In the genomic region with DNA sequence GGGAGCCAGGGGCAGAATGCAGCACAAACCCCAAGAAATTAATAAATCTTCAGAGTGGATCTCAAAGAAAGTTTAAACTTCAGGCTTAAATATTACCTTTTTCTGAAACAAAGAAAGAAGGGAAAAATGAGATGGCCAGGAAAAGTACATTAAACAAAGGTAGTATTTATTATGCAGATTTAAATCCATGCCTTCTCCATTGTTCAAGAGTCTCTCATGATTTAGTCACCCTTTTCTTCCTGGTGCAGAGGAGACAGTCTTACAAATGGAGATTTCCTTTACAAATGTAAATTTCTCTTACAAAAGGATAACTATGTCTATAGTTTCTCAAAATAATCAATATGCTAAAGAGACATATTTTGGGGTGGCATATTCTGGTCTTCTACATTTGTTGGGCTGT, we compare ENCODE assay signal across 2 cellular contexts.
TF ChIP-seq lines count a peak whose summit lies in the region.

No MANE protein-coding gene starts in this region.

TF ChIP-seq in SK-N-SH, 30 proteins besides CTCF, POLR2A, EP300 and RAD21 (continued from another document):
- TF ChIP-seq, protein P1, sequence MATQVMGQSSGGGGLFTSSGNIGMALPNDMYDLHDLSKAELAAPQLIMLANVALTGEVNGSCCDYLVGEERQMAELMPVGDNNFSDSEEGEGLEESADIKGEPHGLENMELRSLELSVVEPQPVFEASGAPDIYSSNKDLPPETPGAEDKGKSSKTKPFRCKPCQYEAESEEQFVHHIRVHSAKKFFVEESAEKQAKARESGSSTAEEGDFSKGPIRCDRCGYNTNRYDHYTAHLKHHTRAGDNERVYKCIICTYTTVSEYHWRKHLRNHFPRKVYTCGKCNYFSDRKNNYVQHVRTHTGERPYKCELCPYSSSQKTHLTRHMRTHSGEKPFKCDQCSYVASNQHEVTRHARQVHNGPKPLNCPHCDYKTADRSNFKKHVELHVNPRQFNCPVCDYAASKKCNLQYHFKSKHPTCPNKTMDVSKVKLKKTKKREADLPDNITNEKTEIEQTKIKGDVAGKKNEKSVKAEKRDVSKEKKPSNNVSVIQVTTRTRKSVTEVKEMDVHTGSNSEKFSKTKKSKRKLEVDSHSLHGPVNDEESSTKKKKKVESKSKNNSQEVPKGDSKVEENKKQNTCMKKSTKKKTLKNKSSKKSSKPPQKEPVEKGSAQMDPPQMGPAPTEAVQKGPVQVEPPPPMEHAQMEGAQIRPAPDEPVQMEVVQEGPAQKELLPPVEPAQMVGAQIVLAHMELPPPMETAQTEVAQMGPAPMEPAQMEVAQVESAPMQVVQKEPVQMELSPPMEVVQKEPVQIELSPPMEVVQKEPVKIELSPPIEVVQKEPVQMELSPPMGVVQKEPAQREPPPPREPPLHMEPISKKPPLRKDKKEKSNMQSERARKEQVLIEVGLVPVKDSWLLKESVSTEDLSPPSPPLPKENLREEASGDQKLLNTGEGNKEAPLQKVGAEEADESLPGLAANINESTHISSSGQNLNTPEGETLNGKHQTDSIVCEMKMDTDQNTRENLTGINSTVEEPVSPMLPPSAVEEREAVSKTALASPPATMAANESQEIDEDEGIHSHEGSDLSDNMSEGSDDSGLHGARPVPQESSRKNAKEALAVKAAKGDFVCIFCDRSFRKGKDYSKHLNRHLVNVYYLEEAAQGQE (IDR thresholded peaks at IDR 0.05; ENCODE audit: low read depth, low read length), result no peak
- no peak for TF ChIP-seq RXRA (IDR thresholded peaks at IDR 0.05; ENCODE audit: borderline replicate concordance, low read depth)

TF ChIP-seq in SK-N-SH treated with all-trans-retinoic acid at 6 μM for 48 hours, 23 proteins besides CTCF, POLR2A, EP300 and RAD21 (continued from another document):
- TF ChIP-seq, protein P2, sequence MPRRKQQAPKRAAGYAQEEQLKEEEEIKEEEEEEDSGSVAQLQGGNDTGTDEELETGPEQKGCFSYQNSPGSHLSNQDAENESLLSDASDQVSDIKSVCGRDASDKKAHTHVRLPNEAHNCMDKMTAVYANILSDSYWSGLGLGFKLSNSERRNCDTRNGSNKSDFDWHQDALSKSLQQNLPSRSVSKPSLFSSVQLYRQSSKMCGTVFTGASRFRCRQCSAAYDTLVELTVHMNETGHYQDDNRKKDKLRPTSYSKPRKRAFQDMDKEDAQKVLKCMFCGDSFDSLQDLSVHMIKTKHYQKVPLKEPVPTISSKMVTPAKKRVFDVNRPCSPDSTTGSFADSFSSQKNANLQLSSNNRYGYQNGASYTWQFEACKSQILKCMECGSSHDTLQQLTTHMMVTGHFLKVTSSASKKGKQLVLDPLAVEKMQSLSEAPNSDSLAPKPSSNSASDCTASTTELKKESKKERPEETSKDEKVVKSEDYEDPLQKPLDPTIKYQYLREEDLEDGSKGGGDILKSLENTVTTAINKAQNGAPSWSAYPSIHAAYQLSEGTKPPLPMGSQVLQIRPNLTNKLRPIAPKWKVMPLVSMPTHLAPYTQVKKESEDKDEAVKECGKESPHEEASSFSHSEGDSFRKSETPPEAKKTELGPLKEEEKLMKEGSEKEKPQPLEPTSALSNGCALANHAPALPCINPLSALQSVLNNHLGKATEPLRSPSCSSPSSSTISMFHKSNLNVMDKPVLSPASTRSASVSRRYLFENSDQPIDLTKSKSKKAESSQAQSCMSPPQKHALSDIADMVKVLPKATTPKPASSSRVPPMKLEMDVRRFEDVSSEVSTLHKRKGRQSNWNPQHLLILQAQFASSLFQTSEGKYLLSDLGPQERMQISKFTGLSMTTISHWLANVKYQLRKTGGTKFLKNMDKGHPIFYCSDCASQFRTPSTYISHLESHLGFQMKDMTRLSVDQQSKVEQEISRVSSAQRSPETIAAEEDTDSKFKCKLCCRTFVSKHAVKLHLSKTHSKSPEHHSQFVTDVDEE (CRISPR knock-in tag; IDR thresholded peaks at IDR 0.05), result no peak
- TF ChIP-seq GLIS3 (CRISPR knock-in tag; IDR thresholded peaks at IDR 0.05) (no peak), ZNF70 (CRISPR knock-in tag; IDR thresholded peaks at IDR 0.05) (no peak), TCF4 (CRISPR knock-in tag; IDR thresholded peaks at IDR 0.05; ENCODE audit: borderline replicate concordance) (no peak), ZFP30 (CRISPR knock-in tag; IDR thresholded peaks at IDR 0.05) (no peak), SNAI2 (CRISPR knock-in tag; IDR thresholded peaks at IDR 0.05) (no peak), ZC3H10 (CRISPR knock-in tag; IDR thresholded peaks at IDR 0.05) (no peak)
- TF ChIP-seq, protein P3, sequence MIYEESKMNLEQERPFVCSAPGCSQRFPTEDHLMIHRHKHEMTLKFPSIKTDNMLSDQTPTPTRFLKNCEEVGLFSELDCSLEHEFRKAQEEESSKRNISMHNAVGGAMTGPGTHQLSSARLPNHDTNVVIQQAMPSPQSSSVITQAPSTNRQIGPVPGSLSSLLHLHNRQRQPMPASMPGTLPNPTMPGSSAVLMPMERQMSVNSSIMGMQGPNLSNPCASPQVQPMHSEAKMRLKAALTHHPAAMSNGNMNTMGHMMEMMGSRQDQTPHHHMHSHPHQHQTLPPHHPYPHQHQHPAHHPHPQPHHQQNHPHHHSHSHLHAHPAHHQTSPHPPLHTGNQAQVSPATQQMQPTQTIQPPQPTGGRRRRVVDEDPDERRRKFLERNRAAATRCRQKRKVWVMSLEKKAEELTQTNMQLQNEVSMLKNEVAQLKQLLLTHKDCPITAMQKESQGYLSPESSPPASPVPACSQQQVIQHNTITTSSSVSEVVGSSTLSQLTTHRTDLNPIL (CRISPR knock-in tag; IDR thresholded peaks at IDR 0.05; ENCODE audit: low read depth), result no peak
- TF ChIP-seq, protein P4, sequence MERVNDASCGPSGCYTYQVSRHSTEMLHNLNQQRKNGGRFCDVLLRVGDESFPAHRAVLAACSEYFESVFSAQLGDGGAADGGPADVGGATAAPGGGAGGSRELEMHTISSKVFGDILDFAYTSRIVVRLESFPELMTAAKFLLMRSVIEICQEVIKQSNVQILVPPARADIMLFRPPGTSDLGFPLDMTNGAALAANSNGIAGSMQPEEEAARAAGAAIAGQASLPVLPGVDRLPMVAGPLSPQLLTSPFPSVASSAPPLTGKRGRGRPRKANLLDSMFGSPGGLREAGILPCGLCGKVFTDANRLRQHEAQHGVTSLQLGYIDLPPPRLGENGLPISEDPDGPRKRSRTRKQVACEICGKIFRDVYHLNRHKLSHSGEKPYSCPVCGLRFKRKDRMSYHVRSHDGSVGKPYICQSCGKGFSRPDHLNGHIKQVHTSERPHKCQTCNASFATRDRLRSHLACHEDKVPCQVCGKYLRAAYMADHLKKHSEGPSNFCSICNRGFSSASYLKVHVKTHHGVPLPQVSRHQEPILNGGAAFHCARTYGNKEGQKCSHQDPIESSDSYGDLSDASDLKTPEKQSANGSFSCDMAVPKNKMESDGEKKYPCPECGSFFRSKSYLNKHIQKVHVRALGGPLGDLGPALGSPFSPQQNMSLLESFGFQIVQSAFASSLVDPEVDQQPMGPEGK (CRISPR knock-in tag; IDR thresholded peaks at IDR 0.05; ENCODE audit: borderline replicate concordance), result no peak
- TF ChIP-seq, protein P5, sequence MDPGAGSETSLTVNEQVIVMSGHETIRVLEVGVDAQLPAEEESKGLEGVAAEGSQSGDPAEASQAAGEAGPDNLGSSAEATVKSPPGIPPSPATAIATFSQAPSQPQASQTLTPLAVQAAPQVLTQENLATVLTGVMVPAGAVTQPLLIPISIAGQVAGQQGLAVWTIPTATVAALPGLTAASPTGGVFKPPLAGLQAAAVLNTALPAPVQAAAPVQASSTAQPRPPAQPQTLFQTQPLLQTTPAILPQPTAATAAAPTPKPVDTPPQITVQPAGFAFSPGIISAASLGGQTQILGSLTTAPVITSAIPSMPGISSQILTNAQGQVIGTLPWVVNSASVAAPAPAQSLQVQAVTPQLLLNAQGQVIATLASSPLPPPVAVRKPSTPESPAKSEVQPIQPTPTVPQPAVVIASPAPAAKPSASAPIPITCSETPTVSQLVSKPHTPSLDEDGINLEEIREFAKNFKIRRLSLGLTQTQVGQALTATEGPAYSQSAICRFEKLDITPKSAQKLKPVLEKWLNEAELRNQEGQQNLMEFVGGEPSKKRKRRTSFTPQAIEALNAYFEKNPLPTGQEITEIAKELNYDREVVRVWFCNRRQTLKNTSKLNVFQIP (CRISPR knock-in tag; IDR thresholded peaks at IDR 0.05; ENCODE audit: borderline replicate concordance, low read depth), result no peak
